Comparison of ENCODE assay signal across 22 cellular contexts in the genomic region with DNA sequence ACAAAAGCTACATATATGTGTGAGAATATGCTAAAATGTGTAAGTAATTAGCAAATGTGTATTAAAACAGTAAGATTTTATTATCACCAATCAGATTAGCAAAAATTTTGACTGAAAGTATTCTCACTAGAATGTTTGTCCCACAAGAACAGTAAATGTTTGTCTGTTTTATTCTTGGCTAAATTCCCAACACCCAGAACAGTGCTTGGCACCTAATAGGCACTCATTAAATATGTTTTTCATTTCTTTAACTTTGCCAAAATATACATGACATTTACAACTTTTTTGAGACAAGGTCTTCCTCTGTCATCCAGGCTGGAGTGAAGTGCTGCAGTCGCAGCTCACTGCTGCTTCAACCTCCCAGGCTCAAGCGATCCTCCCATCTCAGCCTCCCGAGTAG.
"Had no signal": no experiment of that assay in that cellular context is flagged by ENCODE, and none has a peak within 500 bp of the region (broad histone marks: within the 10 kb centered on the region; RNA-seq: fewer than 3 reads in every experiment).

No MANE protein-coding gene starts in this region.

- H3K36me3 ChIP-seq: colonic mucosa, esophagus muscularis mucosa, esophagus squamous epithelium, gastrocnemius medialis, gastroesophageal sphincter, heart left ventricle, heart right ventricle had no signal

- DNase-seq: colonic mucosa; cortex of kidney; dermis blood vessel endothelial cell; dorsolateral prefrontal cortex; effector CD4-positive, alpha-beta T cell; effector CD8-positive, alpha-beta T cell; effector memory CD4-positive, alpha-beta T cell; effector memory CD8-positive, alpha-beta T cell; endodermal cell; erythroblast; esophagus squamous epithelium; foreskin fibroblast; foreskin keratinocyte; foreskin melanocyte; gastrocnemius medialis; glutamatergic neuron; heart left ventricle; heart right ventricle had no signal

- H3K27ac ChIP-seq: colonic mucosa, coronary artery, dorsolateral prefrontal cortex, epithelial cell of prostate, esophagus muscularis mucosa, esophagus squamous epithelium, foreskin keratinocyte, gastrocnemius medialis, gastroesophageal sphincter, heart left ventricle, heart right ventricle had no signal

- H3K4me1 ChIP-seq: colonic mucosa, esophagus muscularis mucosa, esophagus squamous epithelium, foreskin keratinocyte, gastrocnemius medialis, gastroesophageal sphincter, heart left ventricle, heart right ventricle had no signal

- H3K4me3 ChIP-seq: colonic mucosa, coronary artery, dorsolateral prefrontal cortex, esophagus muscularis mucosa, esophagus squamous epithelium, gastrocnemius medialis, gastroesophageal sphincter, heart left ventricle, heart right ventricle had no signal

- H3K9me3 ChIP-seq: colonic mucosa, esophagus muscularis mucosa, gastrocnemius medialis had no signal

- H3K27me3 ChIP-seq: colonic mucosa, esophagus squamous epithelium, foreskin keratinocyte had no signal
